In the genomic region with DNA sequence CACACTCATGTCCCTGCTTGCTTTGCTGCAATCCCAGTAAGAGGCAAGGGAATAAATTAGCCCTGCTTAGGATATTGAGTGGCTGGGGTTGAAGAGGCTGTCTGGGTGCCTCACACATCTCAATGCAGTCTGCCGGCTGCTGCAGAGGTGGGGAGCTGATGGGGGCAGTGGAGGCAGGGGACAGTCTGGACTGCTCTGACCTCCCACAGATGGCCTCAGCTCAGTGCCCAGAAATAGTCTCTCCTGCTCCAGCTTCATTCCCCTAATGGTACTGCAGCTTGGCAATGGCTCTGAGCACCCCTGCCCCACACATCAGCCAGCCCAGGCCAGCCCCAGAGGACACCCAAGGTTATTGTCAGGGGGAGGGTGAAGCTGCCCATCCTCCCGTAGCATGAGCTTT, we compare ENCODE assay signal across 20 cellular contexts. TPM values are rescaled to one million over a fixed set of nuclear protein-coding genes. Genes with fewer than 3 reads are reported as not detected.
DNase-seq lines count a peak whose midpoint lies in the region; ATAC-seq, FAIRE-seq and TF ChIP-seq lines count a peak whose summit lies in the region.
"Had no signal": no experiment of that assay in that cellular context is flagged by ENCODE, and none has a peak within 500 bp of the region (broad histone marks: within the 10 kb centered on the region; RNA-seq: fewer than 3 reads in every experiment).

No MANE protein-coding gene starts in this region.

- TF ChIP-seq POLR2A in body of pancreas (IDR thresholded peaks at IDR 0.05) = no peak
- no peak for TF ChIP-seq POLR2A in suprapubic skin (IDR thresholded peaks at IDR 0.05)

- H3K9me3 ChIP-seq in body of pancreas = no peaks in the 10 kb centered on the region
- no peaks in the 10 kb centered on the region for H3K9me3 ChIP-seq in right atrium auricular region
- H3K9me3 ChIP-seq in suprapubic skin = no peaks in the 10 kb centered on the region
- H3K9me3 ChIP-seq: psoas muscle had no signal

- 88 to 95% methylated on average over 2 of the region's 2 CpGs for WGBS in body of pancreas, 2 donors
- WGBS in suprapubic skin = 90% methylated on average over 1 of the region's 2 CpGs

- H3K36me3 ChIP-seq in body of pancreas (replicated peaks in 1 of 2; ENCODE audit: insufficient read depth in 1 of 2, low read depth in 2 of 2) = no peaks in the 10 kb centered on the region
- H3K36me3 ChIP-seq in right atrium auricular region = no peaks in the 10 kb centered on the region
- H3K36me3 ChIP-seq in suprapubic skin = no peaks in the 10 kb centered on the region
- H3K36me3 ChIP-seq: brain microvascular endothelial cell had no signal

- H3K27me3 ChIP-seq in body of pancreas = no peaks in the 10 kb centered on the region
- H3K27me3 ChIP-seq in right atrium auricular region = no peaks in the 10 kb centered on the region
- H3K27me3 ChIP-seq in suprapubic skin = no peaks in the 10 kb centered on the region
- H3K27me3 ChIP-seq: brain microvascular endothelial cell had no signal

- CTCF ChIA-PET in RWPE1 (lab: Yijun Ruan, JAX) = no interaction called here

- peaks cover 36% of the 10 kb centered on the region for H3K4me1 ChIP-seq in body of pancreas
- peaks cover 0 to 73% of the 10 kb centered on the region in 2 donors for H3K4me1 ChIP-seq in right atrium auricular region
- peaks cover 51% of the 10 kb centered on the region for H3K4me1 ChIP-seq in suprapubic skin

- intact Hi-C loops in body of pancreas (cut with DNase I) = no loop called here

- H3K27ac ChIP-seq in RWPE1 (peak overlapping the region; percentile 39), body of pancreas (no peak overlapping the region), right atrium auricular region (peak overlapping the region; percentile 26 to 30), suprapubic skin (no peak overlapping the region)
- H3K27ac ChIP-seq: brain microvascular endothelial cell, psoas muscle, VCaP had no signal

- TF ChIP-seq CTCF in RWPE1 (conservative IDR thresholded peaks at IDR 0.05; ENCODE audit: low read depth) (no peak), body of pancreas (IDR thresholded peaks at IDR 0.05) (no peak), right atrium auricular region (IDR thresholded peaks at IDR 0.05) (no peak), suprapubic skin (IDR thresholded peaks at IDR 0.05) (no peak), D721Med (IDR thresholded peaks at IDR 0.05; ENCODE audit: insufficient read depth, missing control alignments) (no peak)

- TF ChIP-seq EP300 in suprapubic skin (IDR thresholded peaks at IDR 0.05) = no peak

- no peak for DNase-seq in RWPE1 (ENCODE audit: low spot score)
- DNase-seq in body of pancreas = peak in 3 of 4 donors; percentile 1 to 5 (median 4)
- DNase-seq in right atrium auricular region (ENCODE audit: low spot score) = no peak
- DNase-seq in suprapubic skin (ENCODE audit: low spot score in 2 of 2) = peak; percentile 43 to 60
- no peak for DNase-seq in stimulated activated naive CD8-positive, alpha-beta T cell treated with anti-CD3 and anti-CD28 coated beads, Interleukin-15, Interleukin-2, amounts not matched to agents 100 U/mL and 50 U/mL, for 24 hours
- no peak for DNase-seq in D721Med (ENCODE audit: insufficient read length, low spot score)
- DNase-seq: activated CD4-positive, alpha-beta memory T cell treated with anti-CD3 and anti-CD28 coated beads, Interleukin-2, amount 10 ng/mL, durations not matched to agents 7 days and 5 days; activated T-cell treated with anti-CD3 and anti-CD28 coated beads, Interleukin-2, amount 50 U/mL, for 48 hours; brain microvascular endothelial cell; cortex of kidney; Karpas-422; NCI-H1092; NCI-H526 treated with DMSO at 0.1 percent for 48 hours; psoas muscle; SIG-M5 had no signal

- H3K4me3 ChIP-seq in body of pancreas = no peak overlapping the region
- no peak overlapping the region for H3K4me3 ChIP-seq in right atrium auricular region
- no peak overlapping the region for H3K4me3 ChIP-seq in suprapubic skin
- H3K4me3 ChIP-seq: psoas muscle had no signal

- no peak for ATAC-seq in body of pancreas
- ATAC-seq in stimulated activated naive CD8-positive, alpha-beta T cell treated with anti-CD3 and anti-CD28 coated beads, Interleukin-15, Interleukin-2, amounts not matched to agents 100 U/mL and 50 U/mL, for 24 hours = no peak
- no peak for ATAC-seq in GM21390 (IDR thresholded peaks at IDR 0.05; ENCODE audit: unreplicated experiment)
- ATAC-seq: psoas muscle had no signal

- POLR2A ChIA-PET in RWPE1 (lab: Yijun Ruan, JAX; ENCODE audit: low non-redundant PET) = no interaction called here

- FAIRE-seq in D721Med (lab: Jason Lieb, UNC) = no peak
- FAIRE-seq: H54, HTR-8/SVneo had no signal

RNA-seq across cellular contexts. Expression of a gene that starts 21.5 kb away (rescaled TPM):
- total RNA-seq in body of pancreas (100 to 1,000 TPM; 168 to 174 TPM), right atrium auricular region (100 to 1,000 TPM; 393 to 720 TPM), suprapubic skin (100 to 1,000 TPM in 2 of 4 donors, 10 to 100 TPM in 2; 64.1 to 145 (median 99.5) TPM)

RNA-seq across cellular contexts. Expression of a gene that starts 44.7 kb away (rescaled TPM):
- total RNA-seq in body of pancreas (not detected), right atrium auricular region (under 1 TPM in 1 of 2 donors, not detected in 1; 0.12 TPM), suprapubic skin (not detected)
- total RNA-seq: fibroblast of villous mesenchyme, psoas muscle had no signal

Comparison
In these comparisons a context has a peak if more than half of its experiments do, and no peak if none do; other contexts are left out.
1. DNase-seq: peak in body of pancreas (3 of 4) and suprapubic skin (2 of 2); none in RWPE1 (single experiment), right atrium auricular region (single experiment), stimulated activated naive CD8-positive, alpha-beta T cell treated with anti-CD3 and anti-CD28 coated beads, Interleukin-15, Interleukin-2, amounts not matched to agents 100 U/mL and 50 U/mL, for 24 hours (single experiment) and D721Med (single experiment).
2. H3K27ac ChIP-seq: peak in RWPE1 (single experiment) and right atrium auricular region (2 of 2); none in body of pancreas (0 of 4) and suprapubic skin (single experiment).